ENCODE assay signal across 1 cellular context in the genomic region with DNA sequence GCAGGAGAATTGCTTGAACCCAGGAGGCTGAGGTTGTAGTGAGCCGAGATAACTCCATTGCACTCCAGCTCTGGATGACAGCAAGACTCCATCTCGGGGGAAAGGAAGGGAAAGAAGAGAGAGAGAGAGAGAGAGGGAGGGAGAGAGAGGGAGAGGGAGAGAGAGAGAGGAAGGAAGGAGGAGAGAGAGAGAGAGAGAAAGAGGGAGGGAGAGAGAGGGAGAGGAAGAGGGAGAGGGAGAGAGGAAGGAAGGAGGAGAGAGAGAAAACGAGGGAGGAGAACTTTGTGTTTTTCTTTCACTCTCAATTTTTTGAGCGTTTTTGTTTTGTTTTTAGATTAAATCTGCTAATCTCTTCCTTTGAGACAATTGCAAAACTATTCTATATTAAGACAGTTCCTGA.
TF ChIP-seq lines count a peak whose summit lies in the region.

No MANE protein-coding gene starts in this region.

TF ChIP-seq in SK-N-SH, 30 proteins besides CTCF, POLR2A, EP300 and RAD21:
- TF ChIP-seq FOSL2 (IDR thresholded peaks at IDR 0.05; ENCODE audit: borderline replicate concordance, low read depth) (no peak), SIN3A (IDR thresholded peaks at IDR 0.05; ENCODE audit: borderline replicate concordance, low read depth, low read length) (no peak), MXI1 (IDR thresholded peaks at IDR 0.05; ENCODE audit: low read depth, low read length) (no peak), USF2 (IDR thresholded peaks at IDR 0.05; ENCODE audit: borderline replicate concordance, low read depth, low read length) (no peak), FOXM1 (IDR thresholded peaks at IDR 0.05; ENCODE audit: low read depth) (no peak), GATA2 (CRISPR knock-in tag; IDR thresholded peaks at IDR 0.05) (no peak), RFX5 (IDR thresholded peaks at IDR 0.05; ENCODE audit: low read length) (no peak), NRF1 (IDR thresholded peaks at IDR 0.05; ENCODE audit: low read depth, low read length) (no peak), REST (IDR thresholded peaks at IDR 0.05; ENCODE audit: low read depth, low read length) (no peak), TAF1 (IDR thresholded peaks at IDR 0.05; ENCODE audit: borderline replicate concordance, low read depth, low read length) (no peak), CHD2 (IDR thresholded peaks at IDR 0.05; ENCODE audit: low read length, partially characterized antibody) (no peak), GABPA (IDR thresholded peaks at IDR 0.05; ENCODE audit: low read depth) (no peak), SMC3 (IDR thresholded peaks at IDR 0.05; ENCODE audit: low read depth, low read length) (no peak), USF1 (IDR thresholded peaks at IDR 0.05; ENCODE audit: borderline replicate concordance, low read depth) (no peak), EZH2phosphoT487 (IDR thresholded peaks at IDR 0.05; ENCODE audit: borderline replicate concordance, low read depth) (no peak), TCF12 (IDR thresholded peaks at IDR 0.05) (no peak)
- TF ChIP-seq, protein P1, sequence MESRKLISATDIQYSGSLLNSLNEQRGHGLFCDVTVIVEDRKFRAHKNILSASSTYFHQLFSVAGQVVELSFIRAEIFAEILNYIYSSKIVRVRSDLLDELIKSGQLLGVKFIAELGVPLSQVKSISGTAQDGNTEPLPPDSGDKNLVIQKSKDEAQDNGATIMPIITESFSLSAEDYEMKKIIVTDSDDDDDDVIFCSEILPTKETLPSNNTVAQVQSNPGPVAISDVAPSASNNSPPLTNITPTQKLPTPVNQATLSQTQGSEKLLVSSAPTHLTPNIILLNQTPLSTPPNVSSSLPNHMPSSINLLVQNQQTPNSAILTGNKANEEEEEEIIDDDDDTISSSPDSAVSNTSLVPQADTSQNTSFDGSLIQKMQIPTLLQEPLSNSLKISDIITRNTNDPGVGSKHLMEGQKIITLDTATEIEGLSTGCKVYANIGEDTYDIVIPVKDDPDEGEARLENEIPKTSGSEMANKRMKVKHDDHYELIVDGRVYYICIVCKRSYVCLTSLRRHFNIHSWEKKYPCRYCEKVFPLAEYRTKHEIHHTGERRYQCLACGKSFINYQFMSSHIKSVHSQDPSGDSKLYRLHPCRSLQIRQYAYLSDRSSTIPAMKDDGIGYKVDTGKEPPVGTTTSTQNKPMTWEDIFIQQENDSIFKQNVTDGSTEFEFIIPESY (IDR thresholded peaks at IDR 0.05; ENCODE audit: borderline replicate concordance, low read depth) = no peak
- TF ChIP-seq, protein P2, sequence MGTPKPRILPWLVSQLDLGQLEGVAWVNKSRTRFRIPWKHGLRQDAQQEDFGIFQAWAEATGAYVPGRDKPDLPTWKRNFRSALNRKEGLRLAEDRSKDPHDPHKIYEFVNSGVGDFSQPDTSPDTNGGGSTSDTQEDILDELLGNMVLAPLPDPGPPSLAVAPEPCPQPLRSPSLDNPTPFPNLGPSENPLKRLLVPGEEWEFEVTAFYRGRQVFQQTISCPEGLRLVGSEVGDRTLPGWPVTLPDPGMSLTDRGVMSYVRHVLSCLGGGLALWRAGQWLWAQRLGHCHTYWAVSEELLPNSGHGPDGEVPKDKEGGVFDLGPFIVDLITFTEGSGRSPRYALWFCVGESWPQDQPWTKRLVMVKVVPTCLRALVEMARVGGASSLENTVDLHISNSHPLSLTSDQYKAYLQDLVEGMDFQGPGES (IDR thresholded peaks at IDR 0.05; ENCODE audit: low read depth, low read length) = no peak
- TF ChIP-seq, protein P3, sequence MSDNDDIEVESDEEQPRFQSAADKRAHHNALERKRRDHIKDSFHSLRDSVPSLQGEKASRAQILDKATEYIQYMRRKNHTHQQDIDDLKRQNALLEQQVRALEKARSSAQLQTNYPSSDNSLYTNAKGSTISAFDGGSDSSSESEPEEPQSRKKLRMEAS (IDR thresholded peaks at IDR 0.05; ENCODE audit: low read depth) = no peak
